19 cellular contexts compared by ENCODE assay signal in the genomic region with DNA sequence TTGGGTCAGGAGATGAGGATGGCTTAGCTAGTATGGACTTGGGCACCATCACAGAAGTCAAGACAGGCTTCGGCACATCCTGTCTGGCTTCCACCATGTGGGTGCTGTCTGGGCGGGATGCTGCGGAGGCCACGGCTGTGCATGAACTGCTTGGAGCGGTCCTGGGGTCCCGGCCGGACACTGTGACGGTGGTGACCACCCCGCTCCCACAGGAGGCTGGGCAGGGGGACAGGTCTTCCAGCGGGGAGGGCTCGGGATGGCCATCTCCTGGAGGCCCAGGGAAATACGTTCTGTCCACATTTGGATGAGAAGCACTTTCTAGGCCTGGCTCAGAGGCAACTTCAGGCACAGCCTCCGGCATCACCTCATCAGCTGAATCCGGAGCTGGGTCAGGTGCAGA. TPM values are rescaled to one million over a fixed set of nuclear protein-coding genes. Genes with fewer than 3 reads are reported as not detected.
DNase-seq lines count a peak whose midpoint lies in the region; ATAC-seq and TF ChIP-seq lines count a peak whose summit lies in the region.
"Had no signal": no experiment of that assay in that cellular context is flagged by ENCODE, and none has a peak within 500 bp of the region (broad histone marks: within the 10 kb centered on the region; RNA-seq: fewer than 3 reads in every experiment).

No MANE protein-coding gene starts in this region.

- DNase-seq in BE2C (no peak), GM23338 (ENCODE audit: low spot score) (no peak), SK-MEL-5 (ENCODE audit: low read depth, low spot score) (peak; percentile 27), fibroblast of villous mesenchyme (ENCODE audit: low read depth) (no peak), T-cell (no peak), cerebellum (ENCODE audit: low spot score) (no peak)
- DNase-seq: activated CD4-positive, alpha-beta memory T cell treated with anti-CD3 and anti-CD28 coated beads, Interleukin-2, amount 10 ng/mL, durations not matched to agents 7 days and 5 days; foreskin fibroblast; NCI-H2107; NCI-H526; Peyer's patch; right cardiac atrium; stimulated activated naive CD4-positive, alpha-beta T cell treated with Interleukin-2 at 50 U/mL for 16 hours; transverse colon had no signal

- no peak overlapping the region for H2AFZ ChIP-seq in GM23338

- H3K36me3 ChIP-seq in BE2C: peaks cover 81% of the 10 kb centered on the region
- H3K36me3 ChIP-seq in GM23338 (ENCODE audit: insufficient read depth): peaks cover 78% of the 10 kb centered on the region

- H3K4me3 ChIP-seq in BE2C (ENCODE audit: low read depth, low read length) (no peak overlapping the region), GM23338 (no peak overlapping the region), fibroblast of villous mesenchyme (ENCODE audit: low read depth, low read length) (no peak overlapping the region)
- H3K4me3 ChIP-seq: HAP-1, Peyer's patch, transverse colon had no signal

- peak; percentile 30 for ATAC-seq in GM23338
- no peak for ATAC-seq in T-cell (replicated peaks in 1 of 4)
- no peak for ATAC-seq in GM19395 (IDR thresholded peaks at IDR 0.05; ENCODE audit: unreplicated experiment)
- ATAC-seq in GM18519 (IDR thresholded peaks at IDR 0.05; ENCODE audit: low FRiP score, unreplicated experiment): no peak
- ATAC-seq: activated T-helper 17 cell treated with anti-CD3 and anti-CD28 coated beads, Interleukin-2, amount 50 U/mL, for 72 hours; right cardiac atrium had no signal

- H3K4me3 Mint-ChIP-seq in GM23338 (no peak overlapping the region), T-cell (no peak overlapping the region)
- H3K4me3 Mint-ChIP-seq: activated CD4-positive, alpha-beta memory T cell treated with anti-CD3 and anti-CD28 coated beads, Interleukin-2, amount 10 ng/mL, durations not matched to agents 7 days and 5 days; activated T-helper 17 cell treated with anti-CD3 and anti-CD28 coated beads, Interleukin-2, amount 50 U/mL, for 72 hours had no signal

- no peaks in the 10 kb centered on the region for H3K79me2 ChIP-seq in GM23338 (replicated peaks; ENCODE audit: insufficient read depth)

- H3K4me1 Mint-ChIP-seq in GM23338 (peaks cover 13% of the 10 kb centered on the region), T-cell (peaks cover 16 to 44% (median 33%) of the 10 kb centered on the region in 3 donors)

- H3K4me1 ChIP-seq in BE2C (no peaks in the 10 kb centered on the region), GM23338 (ENCODE audit: insufficient read depth) (peaks cover 9% of the 10 kb centered on the region)
- H3K4me1 ChIP-seq: HAP-1 had no signal

- H3K4me2 ChIP-seq in GM23338: no peak overlapping the region

- no peaks in the 10 kb centered on the region for H3K9me2 ChIP-seq in GM23338 (ENCODE audit: insufficient read depth)

- H3K9me3 Mint-ChIP-seq in GM23338 (no peaks in the 10 kb centered on the region; the same call in 2 of the 3 replicates), T-cell (no peaks in the 10 kb centered on the region)
- H3K9me3 Mint-ChIP-seq: activated CD4-positive, alpha-beta memory T cell treated with anti-CD3 and anti-CD28 coated beads, Interleukin-2, amount 10 ng/mL, durations not matched to agents 7 days and 5 days; activated T-helper 17 cell treated with anti-CD3 and anti-CD28 coated beads, Interleukin-2, amount 50 U/mL, for 72 hours had no signal

- H3K27me3 Mint-ChIP-seq in GM23338 (ENCODE audit: insufficient read depth, low read depth, poor library complexity) (peaks cover 18% of the 10 kb centered on the region), T-cell (no peaks in the 10 kb centered on the region)
- H3K27me3 Mint-ChIP-seq: activated CD4-positive, alpha-beta memory T cell treated with anti-CD3 and anti-CD28 coated beads, Interleukin-2, amount 10 ng/mL, durations not matched to agents 7 days and 5 days; activated T-helper 17 cell treated with anti-CD3 and anti-CD28 coated beads, Interleukin-2, amount 50 U/mL, for 72 hours had no signal

- no peaks in the 10 kb centered on the region for H3K27me3 ChIP-seq in BE2C
- H3K27me3 ChIP-seq in GM23338 (ENCODE audit: insufficient read depth): no peaks in the 10 kb centered on the region
- H3K27me3 ChIP-seq: Peyer's patch, transverse colon had no signal

- in situ Hi-C loops in SK-MEL-5 (cut with HindIII; ENCODE audit: low pct_unique_long_range_greater_than_20kb, low sequenced_read_pairs): no loop called here

- 0 out of 2 replicates have a peak overlapping the region, but pooled peaks have one; percentile 45 for H3K27ac ChIP-seq in GM23338 (ENCODE audit: low read depth)
- H3K27ac ChIP-seq: C4-2B, Peyer's patch, transverse colon had no signal

- CTCF ChIA-PET in T-cell (lab: Charles Lee): interaction anchor here in 1 of 2 donors (0.8 kb wide), 1 partner anchor 9 kb away, joined by 3 read pairs; no protein-coding TSS in a partner anchor

- POLR2A ChIA-PET in T-cell (lab: Charles Lee): interaction anchor here in 1 of 2 donors (1.0 kb wide), 1 partner anchor 9 kb away, joined by 4 read pairs; no protein-coding TSS in a partner anchor

- H4K20me1 ChIP-seq in GM23338 (replicated peaks; ENCODE audit: insufficient read depth): peaks cover 42% of the 10 kb centered on the region

- H3K36me3 Mint-ChIP-seq in GM23338 (ENCODE audit: low read depth) (peaks cover 78% of the 10 kb centered on the region), T-cell (peaks cover 60% of the 10 kb centered on the region)

- H3K27ac Mint-ChIP-seq in GM23338 (no peak overlapping the region), T-cell (no peak overlapping the region)
- H3K27ac Mint-ChIP-seq: activated CD4-positive, alpha-beta memory T cell treated with anti-CD3 and anti-CD28 coated beads, Interleukin-2, amount 10 ng/mL, durations not matched to agents 7 days and 5 days; activated T-helper 17 cell treated with anti-CD3 and anti-CD28 coated beads, Interleukin-2, amount 50 U/mL, for 72 hours had no signal

- H3F3A ChIP-seq in GM23338 (replicated peaks; ENCODE audit: low read depth): peaks cover 73% of the 10 kb centered on the region

- no peaks in the 10 kb centered on the region for H3K9me3 ChIP-seq in BE2C
- H3K9me3 ChIP-seq: HAP-1, Peyer's patch, transverse colon had no signal

- TF ChIP-seq CTCF in BE2C (IDR thresholded peaks at IDR 0.05; ENCODE audit: low read depth, low read length) (peak; percentile 43), GM23338 (conservative IDR thresholded peaks at IDR 0.05; ENCODE audit: low read depth in 2 of 2) (peak; percentile 13 to 44; a peak in 3 of 4 replicates), fibroblast of villous mesenchyme (IDR thresholded peaks at IDR 0.05; ENCODE audit: insufficient read depth, low read depth, low read length) (peak; percentile 27)

TF ChIP-seq in GM23338, 12 proteins besides CTCF, POLR2A, EP300 and RAD21 (continues in another document):
- no peak for TF ChIP-seq CREB1 (CRISPR knock-in tag; IDR thresholded peaks at IDR 0.05; ENCODE audit: low read depth)

RNA-seq across cellular contexts. Expression of gene TCFL5, which starts 32.1 kb away (rescaled TPM):
- polyA plus RNA-seq in BE2C (2012; ENCODE audit: insufficient read depth, insufficient read length, low read depth): 8.8 TPM
- total RNA-seq in GM23338 (2014; rRNA removed; shearing (Covaris generic)): 18.8 and 19.3 TPM in 2 replicates
- 5.4 and 5.8 TPM in 2 replicates for polyA plus RNA-seq in GM23338 (2016; fragmentation: Nextera tagmentation; extraction: Ambion mirVana)
- 54.7 and 55.2 TPM in 2 replicates for total RNA-seq in SK-MEL-5 (2014; rRNA removed; shearing (Covaris generic))
- 27.1 and 29.4 TPM in 2 replicates for polyA plus RNA-seq in SK-MEL-5 (2015; cell fraction: cytosol; rRNA removed)
- 31.6 TPM in 2 replicates for polyA plus RNA-seq in SK-MEL-5 (2015; cell fraction: nucleus; rRNA removed)
- total RNA-seq in fibroblast of villous mesenchyme: 12.6 and 19.0 TPM in 2 replicates
- total RNA-seq in T-cell: 10 to 100 TPM in 2 of 5 donors, 1 to 10 TPM in 3; 5.0 to 12.7 (median 8.5) TPM
- 9.3 TPM for total RNA-seq in cerebellum

RNA-seq across cellular contexts. Expression of gene DIDO1, which starts 32.6 kb away (rescaled TPM):
- 78.2 TPM for polyA plus RNA-seq in BE2C (2012; ENCODE audit: insufficient read depth, insufficient read length, low read depth)
- total RNA-seq in GM23338 (2014; rRNA removed; shearing (Covaris generic)): 147 and 162 TPM in 2 replicates
- polyA plus RNA-seq in GM23338 (2016; fragmentation: Nextera tagmentation; extraction: Ambion mirVana): 61.5 and 72.4 TPM in 2 replicates
- 26.4 and 29.9 TPM in 2 replicates for total RNA-seq in SK-MEL-5 (2014; rRNA removed; shearing (Covaris generic))
- 30.1 and 35.0 TPM in 2 replicates for polyA plus RNA-seq in SK-MEL-5 (2015; cell fraction: cytosol; rRNA removed)
- 107 and 134 TPM in 2 replicates for polyA plus RNA-seq in SK-MEL-5 (2015; cell fraction: nucleus; rRNA removed)
- 41.2 and 47.5 TPM in 2 replicates for total RNA-seq in fibroblast of villous mesenchyme
- 100 to 1,000 TPM in 3 of 5 donors, 10 to 100 TPM in 2; 70.5 to 116 (median 113) TPM for total RNA-seq in T-cell
- 54.3 TPM for total RNA-seq in cerebellum

RNA-seq across cellular contexts. Expression of gene GID8, which starts 44.2 kb away (rescaled TPM):
- polyA plus RNA-seq in BE2C (2012; ENCODE audit: insufficient read depth, insufficient read length, low read depth): 85.9 TPM
- 102 and 106 TPM in 2 replicates for total RNA-seq in GM23338 (2014; rRNA removed; shearing (Covaris generic))
- polyA plus RNA-seq in GM23338 (2016; fragmentation: Nextera tagmentation; extraction: Ambion mirVana): 41.7 and 41.8 TPM in 2 replicates
- 21.4 and 23.3 TPM in 2 replicates for total RNA-seq in SK-MEL-5 (2014; rRNA removed; shearing (Covaris generic))
- 27.1 and 31.1 TPM in 2 replicates for polyA plus RNA-seq in SK-MEL-5 (2015; cell fraction: cytosol; rRNA removed)
- polyA plus RNA-seq in SK-MEL-5 (2015; cell fraction: nucleus; rRNA removed): 19.9 and 30.2 TPM in 2 replicates
- total RNA-seq in fibroblast of villous mesenchyme: 31.2 and 34.5 TPM in 2 replicates
- total RNA-seq in T-cell: 10 to 100 TPM; 33.1 to 43.4 (median 41.2) TPM
- total RNA-seq in cerebellum: 34.3 TPM

RNA-seq across cellular contexts. Expression of gene SLC17A9, which starts 58.8 kb away (rescaled TPM):
- 10.3 TPM for polyA plus RNA-seq in BE2C (2012; ENCODE audit: insufficient read depth, insufficient read length, low read depth)
- total RNA-seq in GM23338 (2014; rRNA removed; shearing (Covaris generic)): 24.2 and 32.0 TPM in 2 replicates
- 36.1 and 39.3 TPM in 2 replicates for polyA plus RNA-seq in GM23338 (2016; fragmentation: Nextera tagmentation; extraction: Ambion mirVana)
- not detected in 2 replicates for total RNA-seq in SK-MEL-5 (2014; rRNA removed; shearing (Covaris generic))
- polyA plus RNA-seq in SK-MEL-5 (2015; cell fraction: cytosol; rRNA removed): not detected in 2 replicates
- polyA plus RNA-seq in SK-MEL-5 (2015; cell fraction: nucleus; rRNA removed): not detected in 2 replicates
- total RNA-seq in fibroblast of villous mesenchyme (23.7 and 24.8 TPM in 2 replicates), T-cell (1 to 10 TPM; 5.3 to 8.8 (median 8.3) TPM), cerebellum (0.36 TPM)
